Comparison of ENCODE assay signal across 8 cellular contexts in genomic region chr16:53207810-53208752, GRCh38.
DNase-seq lines count a peak whose midpoint lies in the region; ATAC-seq and TF ChIP-seq lines count a peak whose summit lies in the region.

No MANE protein-coding gene starts in this region.

- DNase-seq in Daoy (ENCODE audit: low read depth) (peak; percentile 6), GM20000 (ENCODE audit: low spot score) (peak; percentile 71), NCI-H748 treated with DMSO at 0.1 percent for 48 hours (lab: John Stamatoyannopoulos, UW) (peak; percentile 78), amygdala (lab: John Stamatoyannopoulos, UW) (peak in 52 of 56 donors; percentile 2 to 86 (median 44)), left ventricle myocardium inferior (no peak)
- no peak for DNase-seq in activated CD8-positive, alpha-beta memory T cell treated with anti-CD3 and anti-CD28 coated beads, Interleukin-2, amount 50 U/mL, for 4 hours

- peak overlapping the region; percentile 54 for H3K9ac ChIP-seq in parathyroid adenoma

- peaks cover 9% of the 10 kb centered on the region for H3K79me2 ChIP-seq in parathyroid adenoma

- ATAC-seq in HG03571 (IDR thresholded peaks at IDR 0.05; ENCODE audit: unreplicated experiment) = peak; percentile 77

- peak overlapping the region; percentile 43 for H3K4me2 ChIP-seq in parathyroid adenoma (ENCODE audit: low read length)

- H3K4me1 ChIP-seq in left ventricle myocardium inferior (peaks cover 61% of the 10 kb centered on the region), parathyroid adenoma (peaks cover 10% of the 10 kb centered on the region)

- H3K27me3 ChIP-seq in left ventricle myocardium inferior (ENCODE audit: low read depth) (no peaks in the 10 kb centered on the region), parathyroid adenoma (ENCODE audit: control insufficient read depth, insufficient read depth, low read length) (no peaks in the 10 kb centered on the region)

- H3K9me3 ChIP-seq in left ventricle myocardium inferior (replicated peaks) (no peaks in the 10 kb centered on the region), parathyroid adenoma (ENCODE audit: control insufficient read depth, low read length) (no peaks in the 10 kb centered on the region)

- H3K27ac ChIP-seq in left ventricle myocardium inferior (replicated peaks) (peak overlapping the region; percentile 91), parathyroid adenoma (peak overlapping the region; percentile 95)

- intact Hi-C loops in left ventricle myocardium inferior (cut with micrococcal nuclease) = loop anchor here (5.0 kb wide), 1 partner anchor 156 kb away; the partner anchor contains the start of genes CHD9 and CHD9NB

- H3K4me3 ChIP-seq in left ventricle myocardium inferior (peak overlapping the region; percentile 66), parathyroid adenoma (ENCODE audit: low read depth, low read length) (peak overlapping the region; percentile 50)

- no peaks in the 10 kb centered on the region for H3K36me3 ChIP-seq in left ventricle myocardium inferior
- no peaks in the 10 kb centered on the region for H3K36me3 ChIP-seq in parathyroid adenoma (ENCODE audit: control insufficient read depth, insufficient read depth, low read length)

- H2AFZ ChIP-seq in parathyroid adenoma = peak overlapping the region; percentile 83

- peak; percentile 12 for TF ChIP-seq CTCF in GM20000 (IDR thresholded peaks at IDR 0.05; ENCODE audit: extremely low read depth, missing control alignments)
- TF ChIP-seq CTCF in left ventricle myocardium inferior (IDR thresholded peaks at IDR 0.05; ENCODE audit: borderline replicate concordance) = peak; percentile 69
- peak; percentile 51 for TF ChIP-seq CTCF in parathyroid adenoma (IDR thresholded peaks at IDR 0.05)

Comparison
In these comparisons a context has a peak if more than half of its experiments do, and no peak if none do; other contexts are left out.
1. DNase-seq: peak in Daoy (single experiment), GM20000 (single experiment), NCI-H748 treated with DMSO at 0.1 percent for 48 hours (single experiment) and amygdala (52 of 56); none in left ventricle myocardium inferior (single experiment) and activated CD8-positive, alpha-beta memory T cell treated with anti-CD3 and anti-CD28 coated beads, Interleukin-2, amount 50 U/mL, for 4 hours (single experiment).
2. CTCF ChIP-seq: peak in every context shown above with its lines; median percentile 69 in left ventricle myocardium inferior; 51 in parathyroid adenoma; 12 in GM20000.